Comparison of ENCODE assay signal across 13 cellular contexts in the genomic region with DNA sequence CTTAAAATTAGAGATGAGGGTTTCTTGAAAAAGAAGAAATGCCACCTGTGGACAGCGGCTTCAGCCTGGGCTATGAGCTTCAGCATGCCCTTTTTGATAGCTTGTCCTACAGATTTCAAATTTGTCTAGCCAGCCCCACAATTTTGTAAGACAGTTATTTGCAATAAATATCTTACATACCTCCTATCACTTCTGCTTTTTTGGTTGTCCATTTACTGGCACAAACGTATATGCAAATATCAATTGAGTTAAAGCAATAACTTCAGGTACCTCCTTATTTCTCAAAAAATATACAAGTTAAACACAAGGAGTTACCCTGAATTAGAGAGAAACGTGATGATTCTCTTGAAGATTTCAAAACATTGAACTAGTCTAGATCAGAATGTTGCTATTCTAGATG. TPM values are rescaled to one million over a fixed set of nuclear protein-coding genes. Genes with fewer than 3 reads are reported as not detected.
"Had no signal": no experiment of that assay in that cellular context is flagged by ENCODE, and none has a peak within 500 bp of the region (broad histone marks: within the 10 kb centered on the region; RNA-seq: fewer than 3 reads in every experiment).

No MANE protein-coding gene starts in this region.

- H3K4me2 ChIP-seq: KMS-11 had no signal

- ATAC-seq: HCT116, HepG2 had no signal

- H3K4me3 ChIP-seq: GM23248, HAP-1 had no signal

- H3K36me3 ChIP-seq: HAP-1 had no signal

- H2AFZ ChIP-seq: GM23248 had no signal

- DNase-seq: GM23248, GOT3, H7, Karpas-422, KBM-7 had no signal

- H3K9ac ChIP-seq: GM23248, KMS-11 had no signal

- H3K27ac ChIP-seq: GM23248, HL-60, KMS-11 had no signal

- FAIRE-seq: HepG2 had no signal

- H3K9me3 ChIP-seq: HAP-1 had no signal

RNA-seq across cellular contexts. Expression of a gene that starts 53.5 kb away (rescaled TPM):
- total RNA-seq: GM23248, HepG2, HT1080, LHCN-M2 had no signal
- polyA plus RNA-seq: GM23248, HepG2, IgD-negative memory B cell had no signal
